Comparison of ENCODE assay signal across 8 cellular contexts in genomic region chr1:151790940-151791651, GRCh38. TPM values are rescaled to one million over a fixed set of nuclear protein-coding genes. Genes with fewer than 3 reads are reported as not detected.
DNase-seq lines count a peak whose midpoint lies in the region; ATAC-seq and TF ChIP-seq lines count a peak whose summit lies in the region.

No MANE protein-coding gene starts in this region.

- H3K9me3 Mint-ChIP-seq in activated naive CD4-positive, alpha-beta T cell treated with anti-CD3 and anti-CD28 coated beads, Interleukin-2, amount 10 ng/mL, durations not matched to agents 7 days and 5 days, result no peaks in the 10 kb centered on the region
- H3K9me3 Mint-ChIP-seq in activated T-helper 2 cell treated with anti-CD3 and anti-CD28 coated beads, Interferon-gamma antibody, Interleukin-2, Interleukin-4, amounts not matched to agents 10 μg/mL and 5 μg/mL and 100 μg/mL, durations not matched to agents 14 hours and 24 hours and 36 hours, result no peaks in the 10 kb centered on the region

- no peaks in the 10 kb centered on the region for H3K27me3 ChIP-seq in iPS DF 6.9 (ENCODE audit: control insufficient read depth, insufficient read depth, low read length)

- H3K4me1 ChIP-seq in iPS DF 6.9 (ENCODE audit: control insufficient read depth, insufficient read depth, low read length), result no peaks in the 10 kb centered on the region

- peaks cover 5% of the 10 kb centered on the region for H3K27me3 Mint-ChIP-seq in activated naive CD4-positive, alpha-beta T cell treated with anti-CD3 and anti-CD28 coated beads, Interleukin-2, amount 10 ng/mL, durations not matched to agents 7 days and 5 days
- peaks cover 1% of the 10 kb centered on the region for H3K27me3 Mint-ChIP-seq in activated T-helper 2 cell treated with anti-CD3 and anti-CD28 coated beads, Interferon-gamma antibody, Interleukin-2, Interleukin-4, amounts not matched to agents 10 μg/mL and 5 μg/mL and 100 μg/mL, durations not matched to agents 14 hours and 24 hours and 36 hours (ENCODE audit: low read depth)

- no peak for TF ChIP-seq POLR2A in NB4 (IDR thresholded peaks at IDR 0.05; ENCODE audit: extremely low read depth, insufficient read length)

- H3K4me3 ChIP-seq in NB4 (ENCODE audit: low read depth, low read length) (peak overlapping the region; percentile 83), iPS DF 6.9 (ENCODE audit: low read length) (peak overlapping the region; percentile 69), skin epidermis (peak overlapping the region; percentile 47 to 85 (median 58))

- intact Hi-C loops in activated T-helper 2 cell treated with anti-CD3 and anti-CD28 coated beads, Interferon-gamma antibody, Interleukin-2, Interleukin-4, amounts not matched to agents 10 μg/mL and 5 μg/mL and 100 μg/mL, durations not matched to agents 14 hours and 24 hours and 36 hours (cut with micrococcal nuclease), result loop anchor here (1.0 to 5.0 kb wide), 4 partner anchors 28 to 509 kb away; partner anchors contain the start of genes C2CD4D, MRPL9, POGZ and ZNF687

- peak overlapping the region; percentile 86 for H3K4me3 Mint-ChIP-seq in activated naive CD4-positive, alpha-beta T cell treated with anti-CD3 and anti-CD28 coated beads, Interleukin-2, amount 10 ng/mL, durations not matched to agents 7 days and 5 days
- H3K4me3 Mint-ChIP-seq in activated T-helper 2 cell treated with anti-CD3 and anti-CD28 coated beads, Interferon-gamma antibody, Interleukin-2, Interleukin-4, amounts not matched to agents 10 μg/mL and 5 μg/mL and 100 μg/mL, durations not matched to agents 14 hours and 24 hours and 36 hours (ENCODE audit: low read depth), result peak overlapping the region; percentile 99

- CTCF ChIA-PET in activated naive CD4-positive, alpha-beta T cell treated with anti-CD3 and anti-CD28 coated beads, Interleukin-2, amount 10 ng/mL, durations not matched to agents 7 days and 5 days (lab: Charles Lee), result interaction anchor here (2.1 kb wide), 1 partner anchor 45 kb away, joined by 8 read pairs; no protein-coding TSS in a partner anchor

- no peak for TF ChIP-seq CTCF in NB4 (IDR thresholded peaks at IDR 0.05; ENCODE audit: low read depth, low read length)

- H3K27ac ChIP-seq in iPS DF 6.9 (ENCODE audit: low read length) (no peak overlapping the region), skin epidermis (peak overlapping the region in 19 of 21 experiments; percentile 4 to 75 (median 44))

- H3K36me3 ChIP-seq in iPS DF 6.9 (ENCODE audit: control insufficient read depth, insufficient read depth, low read length), result no peaks in the 10 kb centered on the region

- H3K9me3 ChIP-seq in iPS DF 6.9 (ENCODE audit: control insufficient read depth, insufficient read depth, low read length), result no peaks in the 10 kb centered on the region

- peak; percentile 52 for DNase-seq in activated naive CD4-positive, alpha-beta T cell treated with anti-CD3 and anti-CD28 coated beads, Interleukin-2, amount 10 ng/mL, durations not matched to agents 7 days and 5 days
- DNase-seq in activated naive CD4-positive, alpha-beta T cell treated with anti-CD3 and anti-CD28 coated beads, Interleukin-2, amount 50 U/mL, for 16 hours, result no peak
- peak; percentile 35 for DNase-seq in NB4 (ENCODE audit: low read depth)
- DNase-seq in activated T-helper 2 cell treated with anti-CD3 and anti-CD28 coated beads, Interferon-gamma antibody, Interleukin-2, Interleukin-4, amounts not matched to agents 10 μg/mL and 5 μg/mL and 100 μg/mL, durations not matched to agents 14 hours and 24 hours and 36 hours (ENCODE audit: low spot score), result no peak
- no peak for DNase-seq in iPS DF 6.9 (ENCODE audit: low read depth, low spot score)
- DNase-seq in COLO829 (ENCODE audit: low spot score), result no peak

- no peak for ATAC-seq in HG03196 (IDR thresholded peaks at IDR 0.05; ENCODE audit: unreplicated experiment)

- H3K36me3 Mint-ChIP-seq in activated naive CD4-positive, alpha-beta T cell treated with anti-CD3 and anti-CD28 coated beads, Interleukin-2, amount 10 ng/mL, durations not matched to agents 7 days and 5 days, result peaks cover 2% of the 10 kb centered on the region
- H3K36me3 Mint-ChIP-seq in activated T-helper 2 cell treated with anti-CD3 and anti-CD28 coated beads, Interferon-gamma antibody, Interleukin-2, Interleukin-4, amounts not matched to agents 10 μg/mL and 5 μg/mL and 100 μg/mL, durations not matched to agents 14 hours and 24 hours and 36 hours (ENCODE audit: low read depth), result peaks cover 2% of the 10 kb centered on the region

- H3K4me1 Mint-ChIP-seq in activated naive CD4-positive, alpha-beta T cell treated with anti-CD3 and anti-CD28 coated beads, Interleukin-2, amount 10 ng/mL, durations not matched to agents 7 days and 5 days, result peaks cover 28% of the 10 kb centered on the region
- peaks cover 24% of the 10 kb centered on the region for H3K4me1 Mint-ChIP-seq in activated T-helper 2 cell treated with anti-CD3 and anti-CD28 coated beads, Interferon-gamma antibody, Interleukin-2, Interleukin-4, amounts not matched to agents 10 μg/mL and 5 μg/mL and 100 μg/mL, durations not matched to agents 14 hours and 24 hours and 36 hours (ENCODE audit: low read depth)

- no CpG with 5 or more reads among the region's 52 CpGs for WGBS in iPS DF 6.9 (ENCODE audit: insufficient coverage, insufficient read length)

- H3K27ac Mint-ChIP-seq in activated naive CD4-positive, alpha-beta T cell treated with anti-CD3 and anti-CD28 coated beads, Interleukin-2, amount 10 ng/mL, durations not matched to agents 7 days and 5 days, result peak overlapping the region; percentile 81
- H3K27ac Mint-ChIP-seq in activated T-helper 2 cell treated with anti-CD3 and anti-CD28 coated beads, Interferon-gamma antibody, Interleukin-2, Interleukin-4, amounts not matched to agents 10 μg/mL and 5 μg/mL and 100 μg/mL, durations not matched to agents 14 hours and 24 hours and 36 hours, result peak overlapping the region; percentile 91

RNA-seq across cellular contexts. Expression of gene TDRKH, which starts 0.8 kb away (rescaled TPM):
- total RNA-seq in activated T-helper 2 cell treated with anti-CD3 and anti-CD28 coated beads, Interferon-gamma antibody, Interleukin-2, Interleukin-4, amounts not matched to agents 10 μg/mL and 5 μg/mL and 100 μg/mL, durations not matched to agents 14 hours and 24 hours and 36 hours, result 18.2 and 18.4 TPM in 2 replicates

RNA-seq across cellular contexts. Expression of gene LINGO4, which starts 14.1 kb away (rescaled TPM):
- total RNA-seq in activated T-helper 2 cell treated with anti-CD3 and anti-CD28 coated beads, Interferon-gamma antibody, Interleukin-2, Interleukin-4, amounts not matched to agents 10 μg/mL and 5 μg/mL and 100 μg/mL, durations not matched to agents 14 hours and 24 hours and 36 hours, result not detected in 2 replicates

RNA-seq across cellular contexts. Expression of gene MRPL9, which starts 27.8 kb away (rescaled TPM):
- 141 and 159 TPM in 2 replicates for total RNA-seq in activated T-helper 2 cell treated with anti-CD3 and anti-CD28 coated beads, Interferon-gamma antibody, Interleukin-2, Interleukin-4, amounts not matched to agents 10 μg/mL and 5 μg/mL and 100 μg/mL, durations not matched to agents 14 hours and 24 hours and 36 hours

RNA-seq across cellular contexts. Expression of gene RORC, which starts 40.5 kb away (rescaled TPM):
- total RNA-seq in activated T-helper 2 cell treated with anti-CD3 and anti-CD28 coated beads, Interferon-gamma antibody, Interleukin-2, Interleukin-4, amounts not matched to agents 10 μg/mL and 5 μg/mL and 100 μg/mL, durations not matched to agents 14 hours and 24 hours and 36 hours, result 0.94 and 0.99 TPM in 2 replicates

RNA-seq across cellular contexts. Expression of gene C2CD4D, which starts 48.5 kb away (rescaled TPM):
- 1.3 and 1.6 TPM in 2 replicates for total RNA-seq in activated T-helper 2 cell treated with anti-CD3 and anti-CD28 coated beads, Interferon-gamma antibody, Interleukin-2, Interleukin-4, amounts not matched to agents 10 μg/mL and 5 μg/mL and 100 μg/mL, durations not matched to agents 14 hours and 24 hours and 36 hours

Comparison
In these comparisons a context has a peak if more than half of its experiments do, and no peak if none do; other contexts are left out.
1. DNase-seq: peak in activated naive CD4-positive, alpha-beta T cell treated with anti-CD3 and anti-CD28 coated beads, Interleukin-2, amount 10 ng/mL, durations not matched to agents 7 days and 5 days (single experiment) and NB4 (single experiment); none in activated naive CD4-positive, alpha-beta T cell treated with anti-CD3 and anti-CD28 coated beads, Interleukin-2, amount 50 U/mL, for 16 hours (single experiment), activated T-helper 2 cell treated with anti-CD3 and anti-CD28 coated beads, Interferon-gamma antibody, Interleukin-2, Interleukin-4, amounts not matched to agents 10 μg/mL and 5 μg/mL and 100 μg/mL, durations not matched to agents 14 hours and 24 hours and 36 hours (single experiment), iPS DF 6.9 (single experiment) and COLO829 (single experiment).
2. Peak in every context shown above with its lines, with median percentiles within 50 percentile points of each other: H3K4me3 ChIP-seq.